Comparison of ENCODE assay signal across 8 cellular contexts in the genomic region with DNA sequence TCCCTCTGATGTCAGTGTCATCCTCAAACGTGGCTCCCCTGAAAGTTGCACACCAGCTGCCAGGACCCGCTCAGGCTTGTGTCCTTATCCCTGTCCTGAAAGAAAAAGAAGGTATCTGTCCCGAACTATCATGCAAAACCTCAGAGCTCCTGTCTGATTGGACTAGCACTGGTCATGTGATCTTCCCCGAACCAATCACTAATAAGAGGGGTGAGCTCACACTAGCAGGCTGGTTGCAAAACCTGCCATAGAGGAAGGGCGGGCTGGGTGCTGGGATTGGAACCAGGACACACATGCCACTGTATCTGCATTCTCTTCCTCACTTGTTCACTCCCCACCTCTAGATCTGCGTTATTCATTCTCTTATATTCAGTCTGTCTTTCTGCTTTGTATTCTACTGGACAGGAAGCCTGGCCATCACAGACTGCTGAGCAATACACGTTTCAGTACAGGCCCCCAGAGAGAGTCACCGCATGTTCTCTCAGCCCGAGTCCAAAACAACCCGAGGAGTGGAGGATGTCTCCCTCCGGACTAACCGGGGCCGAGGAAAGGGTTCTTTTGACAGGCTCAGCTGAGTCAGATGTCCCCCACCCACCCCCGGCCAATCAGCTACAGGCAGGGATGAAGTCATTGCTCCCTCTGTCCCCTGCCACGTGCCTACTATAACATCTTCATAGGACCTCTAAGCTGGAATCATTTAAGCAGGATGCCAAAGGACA.
A peak's percentile ranks its signal among the peaks of the same experiment; 100 is the strongest.
DNase-seq lines count a peak whose midpoint lies in the region; ATAC-seq and TF ChIP-seq lines count a peak whose summit lies in the region.

No MANE protein-coding gene starts in this region.

- ATAC-seq in GM18858 (IDR thresholded peaks at IDR 0.05; ENCODE audit: unreplicated experiment) (peak; percentile 56), HG03045 (IDR thresholded peaks at IDR 0.05; ENCODE audit: unreplicated experiment) (peak; percentile 61)

- peak overlapping the region; percentile 28 to 49 for H3K4me3 ChIP-seq in right atrium auricular region

- H3K4me1 ChIP-seq in right atrium auricular region = peaks cover 0 to 31% of the 10 kb centered on the region in 2 donors

- H3K9me3 ChIP-seq in right atrium auricular region = no peaks in the 10 kb centered on the region

- TF ChIP-seq CTCF in right atrium auricular region (IDR thresholded peaks at IDR 0.05) = no peak

- peak; percentile 98 for DNase-seq in Ammon's horn (ENCODE audit: low spot score)
- peak; percentile 90 for DNase-seq in NCI-H2196 (lab: John Stamatoyannopoulos, UW; ENCODE audit: unreplicated experiment)
- peak; percentile 28 to 97 (median 88) for DNase-seq in anterior cingulate cortex (lab: John Stamatoyannopoulos, UW)
- peak; percentile 96 for DNase-seq in right atrium auricular region (ENCODE audit: low spot score)
- peak; percentile 77 to 98 (median 88) for DNase-seq in posterior cingulate gyrus
- no peak for DNase-seq in NCI-H128 (lab: John Stamatoyannopoulos, UW; ENCODE audit: unreplicated experiment)

- H3K36me3 ChIP-seq in right atrium auricular region = no peaks in the 10 kb centered on the region

- H3K27me3 ChIP-seq in right atrium auricular region = no peaks in the 10 kb centered on the region

- peak overlapping the region; percentile 80 to 84 for H3K27ac ChIP-seq in right atrium auricular region

- intact Hi-C loops in posterior cingulate gyrus (cut with DNase I) = loop anchor here (2.0 kb wide), 1 partner anchor 98 kb away; the partner anchor contains the start of genes SIPA1L3 and WDR87
